In the genomic region with DNA sequence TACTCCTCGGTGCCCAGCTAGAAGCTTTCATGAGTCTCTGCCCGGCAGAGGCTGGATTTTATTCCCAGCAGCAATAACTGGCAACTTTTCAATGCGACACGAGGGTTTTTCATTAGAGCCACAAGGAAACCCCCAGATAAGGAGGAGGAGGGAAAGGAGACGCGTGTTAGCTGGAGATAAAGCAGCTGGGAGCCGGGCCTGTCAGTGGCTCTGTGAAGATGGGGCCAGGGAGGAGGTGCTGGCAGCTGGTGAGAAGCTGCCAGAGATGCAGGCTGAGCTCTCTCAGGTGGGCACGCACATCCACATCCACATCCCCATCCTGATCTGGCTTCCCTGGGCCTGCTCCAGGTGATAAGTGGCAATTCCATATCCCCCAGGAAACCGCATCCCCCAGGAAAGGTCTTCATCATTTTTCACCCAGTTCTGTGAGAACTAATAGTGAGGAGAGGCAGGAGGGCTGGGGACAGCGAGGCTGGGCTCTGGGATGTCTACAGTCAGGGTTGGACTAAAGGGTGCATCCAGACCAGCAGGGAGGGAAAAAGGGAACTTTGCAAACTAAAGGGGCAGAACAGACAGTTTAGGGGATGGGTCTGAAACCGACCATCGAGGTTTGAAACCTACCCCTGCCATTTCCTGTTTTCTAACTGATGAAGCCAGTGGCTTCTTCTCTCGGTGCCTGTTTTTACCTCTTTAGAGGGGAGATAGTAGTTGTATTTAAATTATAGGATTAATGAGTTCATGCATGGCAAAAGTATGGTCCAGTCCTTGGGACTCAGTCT, we compare ENCODE assay signal across 1 cellular context.
A peak's percentile ranks its signal among the peaks of the same experiment; 100 is the strongest.
TF ChIP-seq lines count a peak whose summit lies in the region.

No MANE protein-coding gene starts in this region.

TF ChIP-seq in K562, 482 proteins besides CTCF, POLR2A, EP300 and RAD21 (continues in another document):
- TF ChIP-seq, protein P1, sequence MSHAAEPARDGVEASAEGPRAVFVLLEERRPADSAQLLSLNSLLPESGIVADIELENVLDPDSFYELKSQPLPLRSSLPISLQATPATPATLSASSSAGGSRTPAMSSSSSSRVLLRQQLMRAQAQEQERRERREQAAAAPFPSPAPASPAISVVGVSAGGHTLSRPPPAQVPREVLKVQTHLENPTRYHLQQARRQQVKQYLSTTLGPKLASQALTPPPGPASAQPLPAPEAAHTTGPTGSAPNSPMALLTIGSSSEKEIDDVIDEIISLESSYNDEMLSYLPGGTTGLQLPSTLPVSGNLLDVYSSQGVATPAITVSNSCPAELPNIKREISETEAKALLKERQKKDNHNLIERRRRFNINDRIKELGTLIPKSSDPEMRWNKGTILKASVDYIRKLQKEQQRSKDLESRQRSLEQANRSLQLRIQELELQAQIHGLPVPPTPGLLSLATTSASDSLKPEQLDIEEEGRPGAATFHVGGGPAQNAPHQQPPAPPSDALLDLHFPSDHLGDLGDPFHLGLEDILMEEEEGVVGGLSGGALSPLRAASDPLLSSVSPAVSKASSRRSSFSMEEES (CRISPR knock-in tag; IDR thresholded peaks at IDR 0.05) = no peak
- peak; percentile 75 for TF ChIP-seq KLF16 (IDR thresholded peaks at IDR 0.05)
- TF ChIP-seq, protein P2, sequence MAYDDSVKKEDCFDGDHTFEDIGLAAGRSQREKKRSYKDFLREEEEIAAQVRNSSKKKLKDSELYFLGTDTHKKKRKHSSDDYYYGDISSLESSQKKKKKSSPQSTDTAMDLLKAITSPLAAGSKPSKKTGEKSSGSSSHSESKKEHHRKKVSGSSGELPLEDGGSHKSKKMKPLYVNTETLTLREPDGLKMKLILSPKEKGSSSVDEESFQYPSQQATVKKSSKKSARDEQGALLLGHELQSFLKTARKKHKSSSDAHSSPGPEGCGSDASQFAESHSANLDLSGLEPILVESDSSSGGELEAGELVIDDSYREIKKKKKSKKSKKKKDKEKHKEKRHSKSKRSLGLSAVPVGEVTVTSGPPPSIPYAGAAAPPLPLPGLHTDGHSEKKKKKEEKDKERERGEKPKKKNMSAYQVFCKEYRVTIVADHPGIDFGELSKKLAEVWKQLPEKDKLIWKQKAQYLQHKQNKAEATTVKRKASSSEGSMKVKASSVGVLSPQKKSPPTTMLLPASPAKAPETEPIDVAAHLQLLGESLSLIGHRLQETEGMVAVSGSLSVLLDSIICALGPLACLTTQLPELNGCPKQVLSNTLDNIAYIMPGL (CRISPR knock-in tag; IDR thresholded peaks at IDR 0.05) = no peak
- TF ChIP-seq, protein P3, sequence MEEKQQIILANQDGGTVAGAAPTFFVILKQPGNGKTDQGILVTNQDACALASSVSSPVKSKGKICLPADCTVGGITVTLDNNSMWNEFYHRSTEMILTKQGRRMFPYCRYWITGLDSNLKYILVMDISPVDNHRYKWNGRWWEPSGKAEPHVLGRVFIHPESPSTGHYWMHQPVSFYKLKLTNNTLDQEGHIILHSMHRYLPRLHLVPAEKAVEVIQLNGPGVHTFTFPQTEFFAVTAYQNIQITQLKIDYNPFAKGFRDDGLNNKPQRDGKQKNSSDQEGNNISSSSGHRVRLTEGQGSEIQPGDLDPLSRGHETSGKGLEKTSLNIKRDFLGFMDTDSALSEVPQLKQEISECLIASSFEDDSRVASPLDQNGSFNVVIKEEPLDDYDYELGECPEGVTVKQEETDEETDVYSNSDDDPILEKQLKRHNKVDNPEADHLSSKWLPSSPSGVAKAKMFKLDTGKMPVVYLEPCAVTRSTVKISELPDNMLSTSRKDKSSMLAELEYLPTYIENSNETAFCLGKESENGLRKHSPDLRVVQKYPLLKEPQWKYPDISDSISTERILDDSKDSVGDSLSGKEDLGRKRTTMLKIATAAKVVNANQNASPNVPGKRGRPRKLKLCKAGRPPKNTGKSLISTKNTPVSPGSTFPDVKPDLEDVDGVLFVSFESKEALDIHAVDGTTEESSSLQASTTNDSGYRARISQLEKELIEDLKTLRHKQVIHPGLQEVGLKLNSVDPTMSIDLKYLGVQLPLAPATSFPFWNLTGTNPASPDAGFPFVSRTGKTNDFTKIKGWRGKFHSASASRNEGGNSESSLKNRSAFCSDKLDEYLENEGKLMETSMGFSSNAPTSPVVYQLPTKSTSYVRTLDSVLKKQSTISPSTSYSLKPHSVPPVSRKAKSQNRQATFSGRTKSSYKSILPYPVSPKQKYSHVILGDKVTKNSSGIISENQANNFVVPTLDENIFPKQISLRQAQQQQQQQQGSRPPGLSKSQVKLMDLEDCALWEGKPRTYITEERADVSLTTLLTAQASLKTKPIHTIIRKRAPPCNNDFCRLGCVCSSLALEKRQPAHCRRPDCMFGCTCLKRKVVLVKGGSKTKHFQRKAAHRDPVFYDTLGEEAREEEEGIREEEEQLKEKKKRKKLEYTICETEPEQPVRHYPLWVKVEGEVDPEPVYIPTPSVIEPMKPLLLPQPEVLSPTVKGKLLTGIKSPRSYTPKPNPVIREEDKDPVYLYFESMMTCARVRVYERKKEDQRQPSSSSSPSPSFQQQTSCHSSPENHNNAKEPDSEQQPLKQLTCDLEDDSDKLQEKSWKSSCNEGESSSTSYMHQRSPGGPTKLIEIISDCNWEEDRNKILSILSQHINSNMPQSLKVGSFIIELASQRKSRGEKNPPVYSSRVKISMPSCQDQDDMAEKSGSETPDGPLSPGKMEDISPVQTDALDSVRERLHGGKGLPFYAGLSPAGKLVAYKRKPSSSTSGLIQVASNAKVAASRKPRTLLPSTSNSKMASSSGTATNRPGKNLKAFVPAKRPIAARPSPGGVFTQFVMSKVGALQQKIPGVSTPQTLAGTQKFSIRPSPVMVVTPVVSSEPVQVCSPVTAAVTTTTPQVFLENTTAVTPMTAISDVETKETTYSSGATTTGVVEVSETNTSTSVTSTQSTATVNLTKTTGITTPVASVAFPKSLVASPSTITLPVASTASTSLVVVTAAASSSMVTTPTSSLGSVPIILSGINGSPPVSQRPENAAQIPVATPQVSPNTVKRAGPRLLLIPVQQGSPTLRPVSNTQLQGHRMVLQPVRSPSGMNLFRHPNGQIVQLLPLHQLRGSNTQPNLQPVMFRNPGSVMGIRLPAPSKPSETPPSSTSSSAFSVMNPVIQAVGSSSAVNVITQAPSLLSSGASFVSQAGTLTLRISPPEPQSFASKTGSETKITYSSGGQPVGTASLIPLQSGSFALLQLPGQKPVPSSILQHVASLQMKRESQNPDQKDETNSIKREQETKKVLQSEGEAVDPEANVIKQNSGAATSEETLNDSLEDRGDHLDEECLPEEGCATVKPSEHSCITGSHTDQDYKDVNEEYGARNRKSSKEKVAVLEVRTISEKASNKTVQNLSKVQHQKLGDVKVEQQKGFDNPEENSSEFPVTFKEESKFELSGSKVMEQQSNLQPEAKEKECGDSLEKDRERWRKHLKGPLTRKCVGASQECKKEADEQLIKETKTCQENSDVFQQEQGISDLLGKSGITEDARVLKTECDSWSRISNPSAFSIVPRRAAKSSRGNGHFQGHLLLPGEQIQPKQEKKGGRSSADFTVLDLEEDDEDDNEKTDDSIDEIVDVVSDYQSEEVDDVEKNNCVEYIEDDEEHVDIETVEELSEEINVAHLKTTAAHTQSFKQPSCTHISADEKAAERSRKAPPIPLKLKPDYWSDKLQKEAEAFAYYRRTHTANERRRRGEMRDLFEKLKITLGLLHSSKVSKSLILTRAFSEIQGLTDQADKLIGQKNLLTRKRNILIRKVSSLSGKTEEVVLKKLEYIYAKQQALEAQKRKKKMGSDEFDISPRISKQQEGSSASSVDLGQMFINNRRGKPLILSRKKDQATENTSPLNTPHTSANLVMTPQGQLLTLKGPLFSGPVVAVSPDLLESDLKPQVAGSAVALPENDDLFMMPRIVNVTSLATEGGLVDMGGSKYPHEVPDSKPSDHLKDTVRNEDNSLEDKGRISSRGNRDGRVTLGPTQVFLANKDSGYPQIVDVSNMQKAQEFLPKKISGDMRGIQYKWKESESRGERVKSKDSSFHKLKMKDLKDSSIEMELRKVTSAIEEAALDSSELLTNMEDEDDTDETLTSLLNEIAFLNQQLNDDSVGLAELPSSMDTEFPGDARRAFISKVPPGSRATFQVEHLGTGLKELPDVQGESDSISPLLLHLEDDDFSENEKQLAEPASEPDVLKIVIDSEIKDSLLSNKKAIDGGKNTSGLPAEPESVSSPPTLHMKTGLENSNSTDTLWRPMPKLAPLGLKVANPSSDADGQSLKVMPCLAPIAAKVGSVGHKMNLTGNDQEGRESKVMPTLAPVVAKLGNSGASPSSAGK (IDR thresholded peaks at IDR 0.05) = peak; percentile 38; the same call in 1 of the 2 replicates
- 0 out of 2 replicates have a peak, but pooled peaks have one; percentile 51 for TF ChIP-seq PML (IDR thresholded peaks at IDR 0.05; ENCODE audit: low read length)
- no peak for TF ChIP-seq HDAC8 (tag; IDR thresholded peaks at IDR 0.05)
- peak; percentile 59 to 82 for TF ChIP-seq TRIM24 (IDR thresholded peaks at IDR 0.05)
- peak; percentile 91 for TF ChIP-seq CBFA2T3 (IDR thresholded peaks at IDR 0.05)
- peak; percentile 66 for TF ChIP-seq CCNT2 (IDR thresholded peaks at IDR 0.05; ENCODE audit: borderline replicate concordance, extremely low read depth, insufficient read length, low read depth, low read length)
- TF ChIP-seq POLR2AphosphoS5 (IDR thresholded peaks at IDR 0.05; ENCODE audit: control insufficient read depth, insufficient read depth, low read depth, low read length) = peak; percentile 69; the same call in 1 of the 2 replicates
- no peak for TF ChIP-seq SNRNP70 (optimal IDR thresholded peaks at IDR 0.05; ENCODE audit: low read depth, low read length)
- peak; percentile 88 for TF ChIP-seq TEAD4 (IDR thresholded peaks at IDR 0.05; ENCODE audit: low read length)
- TF ChIP-seq TEAD4 (CRISPR knock-in tag; IDR thresholded peaks at IDR 0.05; ENCODE audit: borderline replicate concordance) = no peak
- TF ChIP-seq, protein P4, sequence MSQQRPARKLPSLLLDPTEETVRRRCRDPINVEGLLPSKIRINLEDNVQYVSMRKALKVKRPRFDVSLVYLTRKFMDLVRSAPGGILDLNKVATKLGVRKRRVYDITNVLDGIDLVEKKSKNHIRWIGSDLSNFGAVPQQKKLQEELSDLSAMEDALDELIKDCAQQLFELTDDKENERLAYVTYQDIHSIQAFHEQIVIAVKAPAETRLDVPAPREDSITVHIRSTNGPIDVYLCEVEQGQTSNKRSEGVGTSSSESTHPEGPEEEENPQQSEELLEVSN (IDR thresholded peaks at IDR 0.05; ENCODE audit: borderline replicate concordance in 1 of 2, extremely low read depth in 1 of 2, insufficient read depth in 1 of 2, insufficient read length in 1 of 2, low read depth in 1 of 2, low read length in 1 of 2, poor library complexity in 1 of 2, severe bottlenecking in 1 of 2) = peak in 1 of 2 experiments; percentile 22
- TF ChIP-seq CTBP1 (IDR thresholded peaks at IDR 0.05; ENCODE audit: borderline replicate concordance) = peak; percentile 61; the same call in 1 of the 2 replicates
- no peak for TF ChIP-seq SRSF9 (IDR thresholded peaks at IDR 0.05; ENCODE audit: borderline replicate concordance, low read depth, low read length)
- peak; percentile 74 for TF ChIP-seq MTA2 (IDR thresholded peaks at IDR 0.05; ENCODE audit: low read depth)
- TF ChIP-seq SUPT5H (IDR thresholded peaks at IDR 0.05) = no peak
- TF ChIP-seq MTA1 (IDR thresholded peaks at IDR 0.05; ENCODE audit: borderline replicate concordance) = no peak
- TF ChIP-seq GTF2F1 (IDR thresholded peaks at IDR 0.05; ENCODE audit: low read depth, low read length) = no peak
- TF ChIP-seq, protein P5, sequence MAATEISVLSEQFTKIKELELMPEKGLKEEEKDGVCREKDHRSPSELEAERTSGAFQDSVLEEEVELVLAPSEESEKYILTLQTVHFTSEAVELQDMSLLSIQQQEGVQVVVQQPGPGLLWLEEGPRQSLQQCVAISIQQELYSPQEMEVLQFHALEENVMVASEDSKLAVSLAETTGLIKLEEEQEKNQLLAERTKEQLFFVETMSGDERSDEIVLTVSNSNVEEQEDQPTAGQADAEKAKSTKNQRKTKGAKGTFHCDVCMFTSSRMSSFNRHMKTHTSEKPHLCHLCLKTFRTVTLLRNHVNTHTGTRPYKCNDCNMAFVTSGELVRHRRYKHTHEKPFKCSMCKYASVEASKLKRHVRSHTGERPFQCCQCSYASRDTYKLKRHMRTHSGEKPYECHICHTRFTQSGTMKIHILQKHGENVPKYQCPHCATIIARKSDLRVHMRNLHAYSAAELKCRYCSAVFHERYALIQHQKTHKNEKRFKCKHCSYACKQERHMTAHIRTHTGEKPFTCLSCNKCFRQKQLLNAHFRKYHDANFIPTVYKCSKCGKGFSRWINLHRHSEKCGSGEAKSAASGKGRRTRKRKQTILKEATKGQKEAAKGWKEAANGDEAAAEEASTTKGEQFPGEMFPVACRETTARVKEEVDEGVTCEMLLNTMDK (IDR thresholded peaks at IDR 0.05; ENCODE audit: borderline replicate concordance, insufficient read depth, low read depth, low read length, poor library complexity, severe bottlenecking) = no peak
- TF ChIP-seq, protein P6, sequence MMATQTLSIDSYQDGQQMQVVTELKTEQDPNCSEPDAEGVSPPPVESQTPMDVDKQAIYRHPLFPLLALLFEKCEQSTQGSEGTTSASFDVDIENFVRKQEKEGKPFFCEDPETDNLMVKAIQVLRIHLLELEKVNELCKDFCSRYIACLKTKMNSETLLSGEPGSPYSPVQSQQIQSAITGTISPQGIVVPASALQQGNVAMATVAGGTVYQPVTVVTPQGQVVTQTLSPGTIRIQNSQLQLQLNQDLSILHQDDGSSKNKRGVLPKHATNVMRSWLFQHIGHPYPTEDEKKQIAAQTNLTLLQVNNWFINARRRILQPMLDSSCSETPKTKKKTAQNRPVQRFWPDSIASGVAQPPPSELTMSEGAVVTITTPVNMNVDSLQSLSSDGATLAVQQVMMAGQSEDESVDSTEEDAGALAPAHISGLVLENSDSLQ (IDR thresholded peaks at IDR 0.05) = peak; percentile 40; the same call in 1 of the 2 replicates
- peak; percentile 28 for TF ChIP-seq MEIS2 (IDR thresholded peaks at IDR 0.05; ENCODE audit: partially characterized antibody)
- TF ChIP-seq TAL1 (IDR thresholded peaks at IDR 0.05) = peak; percentile 91
- peak; percentile 43; the same call in 1 of the 2 replicates for TF ChIP-seq SOX6 (IDR thresholded peaks at IDR 0.05)
- peak; percentile 91 for TF ChIP-seq ARID1B (IDR thresholded peaks at IDR 0.05)
- peak; percentile 66; the same call in 1 of the 2 replicates for TF ChIP-seq ZNF766 (CRISPR knock-in tag; conservative IDR thresholded peaks at IDR 0.05)
- peak; percentile 50; the same call in 1 of the 2 replicates for TF ChIP-seq L3MBTL2 (IDR thresholded peaks at IDR 0.05)
- peak; percentile 87 for TF ChIP-seq NFIC (IDR thresholded peaks at IDR 0.05)
- TF ChIP-seq NR3C1 (CRISPR knock-in tag; IDR thresholded peaks at IDR 0.05) = no peak
- TF ChIP-seq, protein P7, sequence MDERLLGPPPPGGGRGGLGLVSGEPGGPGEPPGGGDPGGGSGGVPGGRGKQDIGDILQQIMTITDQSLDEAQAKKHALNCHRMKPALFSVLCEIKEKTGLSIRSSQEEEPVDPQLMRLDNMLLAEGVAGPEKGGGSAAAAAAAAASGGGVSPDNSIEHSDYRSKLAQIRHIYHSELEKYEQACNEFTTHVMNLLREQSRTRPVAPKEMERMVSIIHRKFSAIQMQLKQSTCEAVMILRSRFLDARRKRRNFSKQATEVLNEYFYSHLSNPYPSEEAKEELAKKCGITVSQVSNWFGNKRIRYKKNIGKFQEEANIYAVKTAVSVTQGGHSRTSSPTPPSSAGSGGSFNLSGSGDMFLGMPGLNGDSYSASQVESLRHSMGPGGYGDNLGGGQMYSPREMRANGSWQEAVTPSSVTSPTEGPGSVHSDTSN (CRISPR knock-in tag; IDR thresholded peaks at IDR 0.05; ENCODE audit: low read depth) = no peak
- TF ChIP-seq, protein P7 (tag; conservative IDR thresholded peaks at IDR 0.05; ENCODE audit: low read depth) = no peak
